In the genomic region with DNA sequence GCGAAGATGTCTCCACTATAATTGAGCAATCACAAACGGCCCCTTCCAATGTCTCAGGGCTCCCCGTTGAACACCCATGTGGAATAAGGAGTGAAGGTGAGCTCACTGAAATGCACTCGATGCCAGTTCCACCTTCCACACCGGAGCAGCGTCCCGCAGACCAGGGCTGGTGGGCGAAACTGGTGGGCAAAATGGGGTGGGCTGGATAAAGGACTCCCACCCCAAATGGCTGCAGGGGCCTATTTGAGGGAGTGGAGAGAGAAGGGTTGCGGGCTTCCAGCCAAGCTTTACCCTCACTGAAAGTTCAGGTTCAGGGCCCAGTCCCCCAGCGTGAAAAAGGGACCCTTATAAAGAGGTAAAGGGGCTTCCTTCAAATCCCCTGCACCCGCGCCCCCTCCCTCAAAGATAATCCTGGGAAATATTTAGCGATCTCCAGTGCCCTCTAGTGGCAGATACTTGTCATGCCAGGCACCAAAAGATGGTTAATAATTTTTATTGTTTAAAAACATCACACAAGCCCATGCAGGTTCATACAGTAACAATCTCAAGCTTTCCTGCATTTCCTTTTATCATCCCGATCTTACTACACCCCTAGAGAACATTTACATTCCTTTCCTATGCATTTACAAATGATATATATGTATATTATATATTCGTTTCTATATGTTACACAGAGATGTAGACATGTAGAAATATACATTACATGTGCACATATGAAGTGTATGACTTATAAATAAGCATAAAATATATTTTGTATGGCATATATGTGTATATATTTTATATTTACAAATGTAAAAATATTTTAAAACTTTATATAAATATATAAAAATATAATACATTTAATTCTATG, we compare ENCODE assay signal across 9 cellular contexts. TPM values are rescaled to one million over a fixed set of nuclear protein-coding genes. Genes with fewer than 3 reads are reported as not detected.
A peak's percentile ranks its signal among the peaks of the same experiment; 100 is the strongest.
DNase-seq lines count a peak whose midpoint lies in the region; ATAC-seq, FAIRE-seq and TF ChIP-seq lines count a peak whose summit lies in the region.
"Had no signal": no experiment of that assay in that cellular context is flagged by ENCODE, and none has a peak within 500 bp of the region (broad histone marks: within the 10 kb centered on the region; RNA-seq: fewer than 3 reads in every experiment).

No MANE protein-coding gene starts in this region.

- H3K9me3 Mint-ChIP-seq in stimulated activated effector memory CD8-positive, alpha-beta T cell treated with anti-CD3 and anti-CD28 coated beads, Interleukin-12 subunit alpha, Interleukin-12 subunit beta, amount 100 ng/mL, for 72 hours: no peaks in the 10 kb centered on the region
- H3K9me3 Mint-ChIP-seq in activated T-helper 1 cell treated with anti-CD3 and anti-CD28 coated beads, Interleukin-12 subunit alpha, Interleukin-12 subunit beta, Interleukin-2, Interleukin-4 antibody, amounts not matched to agents 30 ng/mL and 10 ng/mL and 1 ng/mL, durations not matched to agents 14 hours and 24 hours and 36 hours: no peaks in the 10 kb centered on the region
- H3K9me3 Mint-ChIP-seq: IgD-negative memory B cell had no signal

- H2AFZ ChIP-seq in parathyroid adenoma: no peak overlapping the region

- intact Hi-C loops in activated T-helper 1 cell treated with anti-CD3 and anti-CD28 coated beads, Interleukin-12 subunit alpha, Interleukin-12 subunit beta, Interleukin-2, Interleukin-4 antibody, amounts not matched to agents 30 ng/mL and 10 ng/mL and 1 ng/mL, durations not matched to agents 14 hours and 24 hours and 36 hours (cut with micrococcal nuclease): loop anchor here (1.0 to 2.0 kb wide), 4 partner anchors 13 to 337 kb away; no protein-coding TSS in a partner anchor

- no peak overlapping the region for H3K4me3 Mint-ChIP-seq in stimulated activated effector memory CD8-positive, alpha-beta T cell treated with anti-CD3 and anti-CD28 coated beads, Interleukin-12 subunit alpha, Interleukin-12 subunit beta, amount 100 ng/mL, for 72 hours
- no peak overlapping the region for H3K4me3 Mint-ChIP-seq in activated T-helper 1 cell treated with anti-CD3 and anti-CD28 coated beads, Interleukin-12 subunit alpha, Interleukin-12 subunit beta, Interleukin-2, Interleukin-4 antibody, amounts not matched to agents 30 ng/mL and 10 ng/mL and 1 ng/mL, durations not matched to agents 14 hours and 24 hours and 36 hours
- H3K4me3 Mint-ChIP-seq: IgD-negative memory B cell had no signal

- no peak overlapping the region for H3K4me2 ChIP-seq in parathyroid adenoma (ENCODE audit: low read length)

- H3K27ac ChIP-seq in Peyer's patch: no peak overlapping the region
- no peak overlapping the region for H3K27ac ChIP-seq in parathyroid adenoma

- H3K4me3 ChIP-seq in AG09309 (ENCODE audit: control insufficient read depth, low read depth, low read length) (no peak overlapping the region), Peyer's patch (no peak overlapping the region), parathyroid adenoma (ENCODE audit: low read depth, low read length) (no peak overlapping the region)

- no peak for DNase-seq in AG09309 (ENCODE audit: low read depth)
- DNase-seq in Peyer's patch: peak in 1 of 3 donors; percentile 50
- DNase-seq in erythroblast (lab: John Stamatoyannopoulos, UW): peak; percentile 5 to 38
- DNase-seq in stimulated activated effector memory CD8-positive, alpha-beta T cell treated with anti-CD3 and anti-CD28 coated beads, Interleukin-12 subunit alpha, Interleukin-12 subunit beta, amount 100 ng/mL, for 72 hours (ENCODE audit: low spot score in 2 of 2): no peak
- no peak for DNase-seq in activated T-helper 1 cell treated with anti-CD3 and anti-CD28 coated beads, Interleukin-12 subunit alpha, Interleukin-12 subunit beta, Interleukin-2, Interleukin-4 antibody, amounts not matched to agents 30 ng/mL and 10 ng/mL and 1 ng/mL, durations not matched to agents 14 hours and 24 hours and 36 hours (ENCODE audit: low spot score)

- H3K27me3 ChIP-seq in Peyer's patch (peaks cover 0 to 3% of the 10 kb centered on the region in 2 donors), parathyroid adenoma (ENCODE audit: control insufficient read depth, insufficient read depth, low read length) (no peaks in the 10 kb centered on the region)

- H3K27ac Mint-ChIP-seq in stimulated activated effector memory CD8-positive, alpha-beta T cell treated with anti-CD3 and anti-CD28 coated beads, Interleukin-12 subunit alpha, Interleukin-12 subunit beta, amount 100 ng/mL, for 72 hours: no peak overlapping the region
- H3K27ac Mint-ChIP-seq in activated T-helper 1 cell treated with anti-CD3 and anti-CD28 coated beads, Interleukin-12 subunit alpha, Interleukin-12 subunit beta, Interleukin-2, Interleukin-4 antibody, amounts not matched to agents 30 ng/mL and 10 ng/mL and 1 ng/mL, durations not matched to agents 14 hours and 24 hours and 36 hours: no peak overlapping the region
- H3K27ac Mint-ChIP-seq: IgD-negative memory B cell had no signal

- no peaks in the 10 kb centered on the region for H3K36me3 Mint-ChIP-seq in stimulated activated effector memory CD8-positive, alpha-beta T cell treated with anti-CD3 and anti-CD28 coated beads, Interleukin-12 subunit alpha, Interleukin-12 subunit beta, amount 100 ng/mL, for 72 hours
- no peaks in the 10 kb centered on the region for H3K36me3 Mint-ChIP-seq in activated T-helper 1 cell treated with anti-CD3 and anti-CD28 coated beads, Interleukin-12 subunit alpha, Interleukin-12 subunit beta, Interleukin-2, Interleukin-4 antibody, amounts not matched to agents 30 ng/mL and 10 ng/mL and 1 ng/mL, durations not matched to agents 14 hours and 24 hours and 36 hours (ENCODE audit: low read depth)
- H3K36me3 Mint-ChIP-seq: IgD-negative memory B cell had no signal

- H3K9ac ChIP-seq in parathyroid adenoma: no peak overlapping the region

- FAIRE-seq in G401.6 (lab: Jason Lieb, UNC): peak; percentile 86

- H3K9me3 ChIP-seq in Peyer's patch (no peaks in the 10 kb centered on the region), parathyroid adenoma (ENCODE audit: control insufficient read depth, low read length) (no peaks in the 10 kb centered on the region)

- TF ChIP-seq POLR2A in Peyer's patch (IDR thresholded peaks at IDR 0.05): no peak
- TF ChIP-seq POLR2A in erythroblast (IDR thresholded peaks at IDR 0.05; ENCODE audit: low read length): no peak

- H3K36me3 ChIP-seq in Peyer's patch (no peaks in the 10 kb centered on the region), parathyroid adenoma (ENCODE audit: control insufficient read depth, insufficient read depth, low read length) (no peaks in the 10 kb centered on the region)

- TF ChIP-seq CTCF in AG09309 (IDR thresholded peaks at IDR 0.05; ENCODE audit: control insufficient read depth, insufficient read depth, low read depth, low read length, missing control alignments) (peak; percentile 81), Peyer's patch (IDR thresholded peaks at IDR 0.05) (peak; percentile 55 to 83 (median 68)), parathyroid adenoma (IDR thresholded peaks at IDR 0.05) (peak; percentile 89)

- H3K4me1 ChIP-seq in Peyer's patch (no peaks in the 10 kb centered on the region), parathyroid adenoma (no peaks in the 10 kb centered on the region)

- no peak for ATAC-seq in stimulated activated effector memory CD8-positive, alpha-beta T cell treated with anti-CD3 and anti-CD28 coated beads, Interleukin-12 subunit alpha, Interleukin-12 subunit beta, amount 100 ng/mL, for 72 hours
- ATAC-seq in HG02840 (IDR thresholded peaks at IDR 0.05; ENCODE audit: low FRiP score, unreplicated experiment): no peak

- H3K79me2 ChIP-seq in parathyroid adenoma: no peaks in the 10 kb centered on the region

- H3K27me3 Mint-ChIP-seq in activated T-helper 1 cell treated with anti-CD3 and anti-CD28 coated beads, Interleukin-12 subunit alpha, Interleukin-12 subunit beta, Interleukin-2, Interleukin-4 antibody, amounts not matched to agents 30 ng/mL and 10 ng/mL and 1 ng/mL, durations not matched to agents 14 hours and 24 hours and 36 hours (ENCODE audit: insufficient read depth): peaks cover 32% of the 10 kb centered on the region

- no peaks in the 10 kb centered on the region for H3K4me1 Mint-ChIP-seq in stimulated activated effector memory CD8-positive, alpha-beta T cell treated with anti-CD3 and anti-CD28 coated beads, Interleukin-12 subunit alpha, Interleukin-12 subunit beta, amount 100 ng/mL, for 72 hours
- peaks cover 14% of the 10 kb centered on the region for H3K4me1 Mint-ChIP-seq in activated T-helper 1 cell treated with anti-CD3 and anti-CD28 coated beads, Interleukin-12 subunit alpha, Interleukin-12 subunit beta, Interleukin-2, Interleukin-4 antibody, amounts not matched to agents 30 ng/mL and 10 ng/mL and 1 ng/mL, durations not matched to agents 14 hours and 24 hours and 36 hours (ENCODE audit: low read depth)
- H3K4me1 Mint-ChIP-seq: IgD-negative memory B cell had no signal

RNA-seq across cellular contexts. Expression of gene NKX2-2, which starts 58.2 kb away (rescaled TPM):
- total RNA-seq in Peyer's patch: 1 to 10 TPM; 1.7 to 3.9 (median 2.9) TPM
- not detected in 2 replicates for total RNA-seq in activated T-helper 1 cell treated with anti-CD3 and anti-CD28 coated beads, Interleukin-12 subunit alpha, Interleukin-12 subunit beta, Interleukin-2, Interleukin-4 antibody, amounts not matched to agents 30 ng/mL and 10 ng/mL and 1 ng/mL, durations not matched to agents 14 hours and 24 hours and 36 hours

Comparison
In these comparisons a context has a peak if more than half of its experiments do, and no peak if none do; other contexts are left out.
1. DNase-seq: peak in erythroblast (2 of 2); none in AG09309 (single experiment), stimulated activated effector memory CD8-positive, alpha-beta T cell treated with anti-CD3 and anti-CD28 coated beads, Interleukin-12 subunit alpha, Interleukin-12 subunit beta, amount 100 ng/mL, for 72 hours (0 of 2) and activated T-helper 1 cell treated with anti-CD3 and anti-CD28 coated beads, Interleukin-12 subunit alpha, Interleukin-12 subunit beta, Interleukin-2, Interleukin-4 antibody, amounts not matched to agents 30 ng/mL and 10 ng/mL and 1 ng/mL, durations not matched to agents 14 hours and 24 hours and 36 hours (single experiment).
2. Peak in every context shown above with its lines, with median percentiles within 50 percentile points of each other: CTCF ChIP-seq.